5 cellular contexts compared by ENCODE assay signal in the genomic region with DNA sequence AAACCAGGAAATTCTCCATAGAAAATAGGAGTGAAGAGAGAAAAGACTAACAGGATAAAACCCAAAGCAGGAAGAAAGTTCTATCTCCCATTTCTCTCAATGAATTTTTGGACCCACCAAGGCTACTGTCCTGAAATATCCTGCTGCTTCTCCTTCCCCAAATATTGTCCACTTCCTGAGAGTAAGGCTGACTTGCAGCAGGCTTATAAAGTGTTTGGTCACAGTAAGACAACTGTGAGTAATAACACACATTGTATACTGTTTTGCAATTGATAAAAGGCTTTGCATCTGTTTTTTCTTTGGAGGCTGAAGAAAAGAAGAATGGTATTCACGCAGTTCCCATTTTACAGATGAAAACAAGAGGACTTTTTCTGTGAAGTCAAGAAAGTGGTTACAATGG. TPM values are rescaled to one million over a fixed set of nuclear protein-coding genes. Genes with fewer than 3 reads are reported as not detected.
"Had no signal": no experiment of that assay in that cellular context is flagged by ENCODE, and none has a peak within 500 bp of the region (broad histone marks: within the 10 kb centered on the region; RNA-seq: fewer than 3 reads in every experiment).

No MANE protein-coding gene starts in this region.

RNA-seq across cellular contexts. Expression of a gene that starts 52.8 kb away (rescaled TPM):
- total RNA-seq: left ventricle myocardium superior, ovary, sciatic nerve, testis, upper lobe of right lung had no signal
